In the genomic region with DNA sequence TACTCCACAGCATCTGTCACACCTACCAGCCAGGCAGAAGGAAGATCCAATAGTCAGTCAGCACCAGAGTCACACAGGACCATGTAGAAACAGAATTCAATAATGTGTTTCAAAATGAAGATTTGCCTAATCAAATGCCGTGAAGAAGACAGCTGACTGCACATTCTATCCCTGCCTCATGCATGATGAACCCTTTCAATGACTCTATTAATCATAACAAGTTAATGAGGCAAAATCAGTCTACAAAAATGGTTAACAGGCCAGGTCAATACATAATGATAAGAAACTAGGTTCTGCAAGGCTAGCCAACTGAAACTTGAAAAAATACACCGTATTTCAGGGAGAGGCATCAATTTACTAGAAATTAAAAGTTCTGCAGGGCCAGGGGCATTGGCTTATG, we compare ENCODE assay signal across 1 cellular context.
TF ChIP-seq lines count a peak whose summit lies in the region.

No MANE protein-coding gene starts in this region.

TF ChIP-seq in GM12891, 5 proteins besides CTCF, POLR2A, EP300 and RAD21 (continued from another document):
- no peak for TF ChIP-seq POLR2AphosphoS5 (IDR thresholded peaks at IDR 0.05; ENCODE audit: low read depth, low read length)
